Comparison of ENCODE assay signal across 33 cellular contexts in genomic region chr3:69116162-69116561, GRCh38. TPM values are rescaled to one million over a fixed set of nuclear protein-coding genes. Genes with fewer than 3 reads are reported as not detected.
A peak's percentile ranks its signal among the peaks of the same experiment; 100 is the strongest.
DNase-seq lines count a peak whose midpoint lies in the region; ATAC-seq and TF ChIP-seq lines count a peak whose summit lies in the region.
"Had no signal": no experiment of that assay in that cellular context is flagged by ENCODE, and none has a peak within 500 bp of the region (broad histone marks: within the 10 kb centered on the region; RNA-seq: fewer than 3 reads in every experiment).

No MANE protein-coding gene starts in this region.

- H4K20me1 ChIP-seq in MM.1S (ENCODE audit: insufficient read depth, low read length): no peaks in the 10 kb centered on the region
- H4K20me1 ChIP-seq in mammary epithelial cell (ENCODE audit: insufficient read depth, low read length): no peaks in the 10 kb centered on the region

- in situ Hi-C loops in mammary epithelial cell (cut with MboI; ENCODE audit: low sequenced_read_pairs in 2 of 2) (no loop called here), gastrocnemius medialis (cut with MboI; ENCODE audit: low sequenced_read_pairs in 4 of 4) (no loop called here)

- no TSS peak for BruUV-seq in mammary epithelial cell (replicated peaks; lab: Mats Ljungman, UMichigan)

- no peaks in the 10 kb centered on the region for H3K79me2 ChIP-seq in MM.1S (ENCODE audit: low read length)
- H3K79me2 ChIP-seq in mammary epithelial cell (ENCODE audit: insufficient read depth, low read length): no peaks in the 10 kb centered on the region

- 0 out of 2 replicates have a peak, but pooled peaks cover 5% of the 10 kb centered on the region for H3F3A ChIP-seq in MM.1S (ENCODE audit: insufficient read depth, low read length)

- intact Hi-C loops in mammary epithelial cell (cut with micrococcal nuclease): no loop called here
- intact Hi-C loops in gastrocnemius medialis (cut with DNase I; ENCODE audit: low total_unique reads): loop anchor here (2.0 kb wide), 1 partner anchor 623 kb away; the partner anchor contains the start of gene MITF

- H2AFZ ChIP-seq in MM.1S (ENCODE audit: low read length) (peak overlapping the region; percentile 31; the same call in 1 of the 2 replicates), mammary epithelial cell (ENCODE audit: low read depth, low read length) (no peak overlapping the region)

- H3K9me3 ChIP-seq in MM.1S (replicated peaks; ENCODE audit: insufficient read depth, low read length) (no peaks in the 10 kb centered on the region), mammary epithelial cell (replicated peaks; ENCODE audit: insufficient read depth, low read length) (no peaks in the 10 kb centered on the region), gastrocnemius medialis (no peaks in the 10 kb centered on the region)
- H3K9me3 ChIP-seq: BE2C, colonic mucosa, lower lobe of right lung, spleen, stomach, tibial nerve had no signal

- TF ChIP-seq CTCF in MM.1S (IDR thresholded peaks at IDR 0.05; ENCODE audit: low read length) (no peak), mammary epithelial cell (conservative IDR thresholded peaks at IDR 0.05 in 1 of 2, IDR thresholded peaks at IDR 0.05 in 1 of 2; ENCODE audit: extremely low read depth in 1 of 2, insufficient read depth in 1 of 2, low read depth in 1 of 2, low read length in 2 of 2) (no peak), gastrocnemius medialis (IDR thresholded peaks at IDR 0.05 in 4 of 5, conservative IDR thresholded peaks at IDR 0.05 in 1 of 5) (no peak)

- H3K27ac ChIP-seq in MM.1S (ENCODE audit: low read length): peak overlapping the region; percentile 15; the same call in 1 of the 2 replicates
- no peak overlapping the region for H3K27ac ChIP-seq in mammary epithelial cell (ENCODE audit: insufficient read depth, low read depth, low read length)
- H3K27ac ChIP-seq in gastrocnemius medialis: peak overlapping the region; percentile 95 to 97 (median 96)
- H3K27ac ChIP-seq: colonic mucosa, HL-60, lower lobe of right lung, SK-N-MC, spleen had no signal

- dilution Hi-C loops in mammary epithelial cell (cut with HindIII; ENCODE audit: low sequenced_read_pairs): no loop called here

- 96% methylated on average over 4 of the region's 4 CpGs for WGBS in mammary epithelial cell (ENCODE audit: low coverage, missing lambda C conversion rate)

- TF ChIP-seq POLR2A in gastrocnemius medialis (IDR thresholded peaks at IDR 0.05): no peak

- DNase-seq in MM.1S (no peak), mammary epithelial cell (no peak), hippocampal formation (lab: John Stamatoyannopoulos, UW) (peak; percentile 10 to 49), gastrocnemius medialis (no peak), NCI-H128 (lab: John Stamatoyannopoulos, UW; ENCODE audit: unreplicated experiment) (no peak), NCI-H1417 (lab: John Stamatoyannopoulos, UW) (no peak), NCI-H1092 (lab: John Stamatoyannopoulos, UW) (no peak)
- DNase-seq: activated CD4-positive, alpha-beta T cell treated with anti-CD3 and anti-CD28 coated beads, Interleukin-2, amount 10 ng/mL, durations not matched to agents 7 days and 5 days; activated effector memory CD4-positive, alpha-beta T cell treated with Interleukin-2 at 50 U/mL for 16 hours; BE2C; colonic mucosa; DMS153; effector memory CD4-positive, alpha-beta T cell; glutamatergic neuron; KG1; kidney; lower lobe of right lung; natural killer cell; spleen; stomach; T-helper 1 cell had no signal

- no peaks in the 10 kb centered on the region for H3K27me3 ChIP-seq in MM.1S (replicated peaks; ENCODE audit: insufficient read depth, low read length)
- no peaks in the 10 kb centered on the region for H3K27me3 ChIP-seq in mammary epithelial cell (ENCODE audit: insufficient read depth, low read length)
- no peaks in the 10 kb centered on the region for H3K27me3 ChIP-seq in gastrocnemius medialis
- H3K27me3 ChIP-seq: BE2C, colonic mucosa, spleen, stomach, tibial nerve had no signal

- CTCF ChIA-PET in mammary epithelial cell (lab: Charles Lee; ENCODE audit: low non-redundant PET): no interaction called here

- H3K4me1 ChIP-seq in MM.1S (ENCODE audit: low read length) (peaks cover 25% of the 10 kb centered on the region), mammary epithelial cell (ENCODE audit: insufficient read depth, low read length) (peaks cover 19% of the 10 kb centered on the region), gastrocnemius medialis (peaks cover 36 to 81% of the 10 kb centered on the region in 2 donors)
- H3K4me1 ChIP-seq: colonic mucosa, lower lobe of right lung had no signal

- no peak overlapping the region for H3K9ac ChIP-seq in MM.1S (ENCODE audit: low read length)
- H3K9ac ChIP-seq in mammary epithelial cell (ENCODE audit: insufficient read depth, low read length): no peak overlapping the region

- no peak for ATAC-seq in gastrocnemius medialis
- no peak for ATAC-seq in HG03442 (IDR thresholded peaks at IDR 0.05; ENCODE audit: unreplicated experiment)
- ATAC-seq: activated naive CD4-positive, alpha-beta T cell treated with anti-CD3 and anti-CD28 coated beads, Interleukin-2, amount 50 U/mL, for 72 hours; lower lobe of right lung; natural killer cell; WTC11 had no signal

- peak overlapping the region; percentile 44 for H3K4me2 ChIP-seq in MM.1S (ENCODE audit: low read depth, low read length)
- H3K4me2 ChIP-seq in mammary epithelial cell (ENCODE audit: insufficient read depth, low read depth, low read length): peak overlapping the region; percentile 51

- H3K36me3 ChIP-seq in MM.1S (replicated peaks; ENCODE audit: insufficient read depth, low read length) (no peaks in the 10 kb centered on the region), mammary epithelial cell (ENCODE audit: insufficient read depth, low read length) (no peaks in the 10 kb centered on the region), gastrocnemius medialis (no peaks in the 10 kb centered on the region)
- H3K36me3 ChIP-seq: BE2C, colonic mucosa, lower lobe of right lung, spleen, stomach, tibial nerve had no signal

- H3K4me3 ChIP-seq in MM.1S (ENCODE audit: low read length) (no peak overlapping the region; the same call in 1 of the 2 replicates), mammary epithelial cell (replicated peaks in 1 of 3; ENCODE audit: insufficient read depth in 1 of 3, low read depth in 2 of 3, low read length in 3 of 3) (no peak overlapping the region), gastrocnemius medialis (peak overlapping the region; percentile 26 to 50 (median 37))
- H3K4me3 ChIP-seq: colonic mucosa, lower lobe of right lung, SK-N-MC, spleen, stomach, tibial nerve had no signal

- H3K9me2 ChIP-seq in MM.1S (replicated peaks; ENCODE audit: insufficient read depth, low read length): no peaks in the 10 kb centered on the region

RNA-seq across cellular contexts. Expression of gene LMOD3, which starts 6.2 kb away (rescaled TPM):
- total RNA-seq in mammary epithelial cell: not detected
- polyA plus RNA-seq in mammary epithelial cell: not detected
- not detected for polyA minus RNA-seq in mammary epithelial cell
- 100 to 1,000 TPM in 3 of 4 donors, 10 to 100 TPM in 1; 31.0 to 194 (median 113) TPM for total RNA-seq in gastrocnemius medialis
- total RNA-seq: activated CD4-positive, alpha-beta T cell treated with anti-CD3 and anti-CD28 coated beads, Interleukin-2, amount 10 ng/mL, durations not matched to agents 7 days and 5 days; activated CD8-positive, alpha-beta memory T cell treated with anti-CD3 and anti-CD28 coated beads for 36 hours; activated naive CD4-positive, alpha-beta T cell treated with anti-CD3 and anti-CD28 coated beads, Interleukin-2, amount 50 U/mL, for 72 hours; bronchial epithelial cell; epithelial cell of proximal tubule; mononuclear cell; natural killer cell; osteocyte; renal cortical epithelial cell; tibial nerve; WTC11 had no signal

RNA-seq across cellular contexts. Expression of gene ARL6IP5, which starts 31.4 kb away (rescaled TPM):
- 100 to 1,000 TPM in 1 of 2 donors, 10 to 100 TPM in 1; 74.7 to 116 TPM for total RNA-seq in mammary epithelial cell
- polyA plus RNA-seq in mammary epithelial cell: 77.6 TPM
- polyA minus RNA-seq in mammary epithelial cell: 96.9 TPM
- total RNA-seq in gastrocnemius medialis: 100 to 1,000 TPM; 108 to 181 (median 145) TPM

RNA-seq across cellular contexts. Expression of gene UBA3, which starts 36.0 kb away (rescaled TPM):
- total RNA-seq in mammary epithelial cell (10 to 100 TPM; 70.0 to 76.1 TPM), gastrocnemius medialis (10 to 100 TPM; 29.3 to 42.2 (median 36.0) TPM)
- polyA plus RNA-seq in mammary epithelial cell: 47.7 TPM
- 44.1 TPM for polyA minus RNA-seq in mammary epithelial cell

Comparison
In these comparisons a context has a peak if more than half of its experiments do, and no peak if none do; other contexts are left out.
1. DNase-seq: peak in hippocampal formation (2 of 2); none in MM.1S (single experiment), mammary epithelial cell (single experiment), gastrocnemius medialis (0 of 2), NCI-H128 (single experiment), NCI-H1417 (0 of 3) and NCI-H1092 (single experiment).
2. H3K4me3 ChIP-seq: peak in gastrocnemius medialis (4 of 4); none in MM.1S (single experiment) and mammary epithelial cell (0 of 3).
3. RNA of gene LMOD3, which starts 6.2 kb away (total RNA-seq): 31.0 to 194 TPM in gastrocnemius medialis; not detected in mammary epithelial cell; every median in the first group is over 10 times any median in the second.